ENCODE assay signal across 36 cellular contexts in the genomic region with DNA sequence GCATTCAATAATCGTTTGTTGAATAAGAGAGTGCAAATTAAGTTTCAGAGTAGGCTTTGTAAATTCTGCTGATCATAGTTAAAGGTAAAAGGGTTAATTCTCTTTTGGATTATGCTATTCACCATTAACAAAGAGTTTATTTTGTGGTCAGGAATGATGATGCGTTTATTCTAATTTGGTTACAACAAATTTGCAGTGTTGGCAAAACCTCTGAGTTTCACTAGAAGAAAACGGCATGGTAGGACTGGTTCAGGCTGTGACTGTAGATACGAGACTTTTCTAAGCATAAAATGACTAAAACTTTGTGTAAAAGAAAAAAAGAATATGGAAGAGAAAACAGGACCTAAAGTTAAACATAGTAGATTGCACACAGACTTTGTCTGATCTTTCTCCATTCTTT.
"Had no signal": no experiment of that assay in that cellular context is flagged by ENCODE, and none has a peak within 500 bp of the region (broad histone marks: within the 10 kb centered on the region; RNA-seq: fewer than 3 reads in every experiment).

No MANE protein-coding gene starts in this region.

- ATAC-seq: activated CD4-positive, alpha-beta T cell treated with anti-CD3 and anti-CD28 coated beads for 36 hours; activated CD4-positive, CD25-positive, alpha-beta regulatory T cell treated with anti-CD3 and anti-CD28 coated beads, Interleukin-2, amount 50 U/mL, for 24 hours; activated CD8-positive, alpha-beta memory T cell treated with anti-CD3 and anti-CD28 coated beads, Interleukin-2, amount 10 ng/mL, durations not matched to agents 7 days and 5 days; activated CD8-positive, alpha-beta T cell treated with anti-CD3 and anti-CD28 coated beads, Interleukin-2, amount 10 ng/mL, durations not matched to agents 7 days and 5 days; activated naive CD8-positive, alpha-beta T cell treated with anti-CD3 and anti-CD28 coated beads, Interleukin-2, amount 50 U/mL, for 24 hours had no signal

- H3K27me3 Mint-ChIP-seq: activated CD4-positive, alpha-beta memory T cell treated with anti-CD3 and anti-CD28 coated beads, Interleukin-2, amount 10 ng/mL, durations not matched to agents 7 days and 5 days; activated CD8-positive, alpha-beta memory T cell treated with anti-CD3 and anti-CD28 coated beads, Interleukin-2, amount 10 ng/mL, durations not matched to agents 7 days and 5 days; activated naive CD8-positive, alpha-beta T cell treated with anti-CD3 and anti-CD28 coated beads, Interleukin-2, amount 10 ng/mL, durations not matched to agents 7 days and 5 days; activated T-cell treated with anti-CD3 and anti-CD28 coated beads, Interleukin-2, amount 50 U/mL, for 24 hours; brain had no signal

- H3K9me3 Mint-ChIP-seq: activated CD4-positive, alpha-beta memory T cell treated with anti-CD3 and anti-CD28 coated beads, Interleukin-2, amount 10 ng/mL, durations not matched to agents 7 days and 5 days; activated CD4-positive, alpha-beta T cell treated with anti-CD3 and anti-CD28 coated beads, Interleukin-2, amount 10 ng/mL, durations not matched to agents 7 days and 5 days; activated naive CD4-positive, alpha-beta T cell treated with anti-CD3 and anti-CD28 coated beads for 36 hours; activated naive CD8-positive, alpha-beta T cell treated with anti-CD3 and anti-CD28 coated beads, Interleukin-2, amount 10 ng/mL, durations not matched to agents 7 days and 5 days; activated naive CD8-positive, alpha-beta T cell treated with anti-CD3 and anti-CD28 coated beads, Interleukin-2, amount 50 U/mL, for 24 hours; activated T-cell treated with anti-CD3 and anti-CD28 coated beads, Interleukin-2, amount 50 U/mL, for 24 hours; T-helper 1 cell treated with Interleukin-12 subunit alpha and Interleukin-12 subunit beta and Interleukin-4 antibody, amounts not matched to agents 30 μg/mL and 1 μg/mL, for 36 hours had no signal

- H3K36me3 Mint-ChIP-seq: activated CD8-positive, alpha-beta memory T cell treated with anti-CD3 and anti-CD28 coated beads, Interleukin-2, amount 10 ng/mL, durations not matched to agents 7 days and 5 days; activated naive CD8-positive, alpha-beta T cell; activated naive CD8-positive, alpha-beta T cell treated with anti-CD3 and anti-CD28 coated beads, Interleukin-2, amount 10 ng/mL, durations not matched to agents 7 days and 5 days; brain had no signal

- H3K4me1 ChIP-seq: ascending aorta had no signal

- H3K27me3 ChIP-seq: ascending aorta, cardiac muscle cell had no signal

- H3K27ac ChIP-seq: ascending aorta, cardiac muscle cell, VCaP had no signal

- H3K4me3 ChIP-seq: ascending aorta, cardiac muscle cell had no signal

- H3K4me1 Mint-ChIP-seq: activated CD4-positive, alpha-beta memory T cell treated with anti-CD3 and anti-CD28 coated beads, Interleukin-2, amount 10 ng/mL, durations not matched to agents 7 days and 5 days; activated CD4-positive, alpha-beta T cell treated with anti-CD3 and anti-CD28 coated beads for 36 hours; activated CD4-positive, alpha-beta T cell treated with anti-CD3 and anti-CD28 coated beads, Interleukin-2, amount 10 ng/mL, durations not matched to agents 7 days and 5 days; activated CD8-positive, alpha-beta memory T cell treated with anti-CD3 and anti-CD28 coated beads, Interleukin-2, amount 10 ng/mL, durations not matched to agents 7 days and 5 days; activated naive CD8-positive, alpha-beta T cell treated with anti-CD3 and anti-CD28 coated beads, Interleukin-2, amount 10 ng/mL, durations not matched to agents 7 days and 5 days; activated naive CD8-positive, alpha-beta T cell treated with anti-CD3 and anti-CD28 coated beads, Interleukin-2, amount 50 U/mL, for 24 hours; central memory CD8-positive, alpha-beta T cell had no signal

- H3K9me3 ChIP-seq: ascending aorta had no signal

- H3K36me3 ChIP-seq: ascending aorta, cardiac muscle cell had no signal

- DNase-seq: activated CD4-positive, alpha-beta memory T cell treated with anti-CD3 and anti-CD28 coated beads, Interleukin-2, amount 10 ng/mL, durations not matched to agents 7 days and 5 days; activated CD4-positive, alpha-beta T cell treated with anti-CD3 and anti-CD28 coated beads for 1 hour; activated CD4-positive, alpha-beta T cell treated with anti-CD3 and anti-CD28 coated beads for 36 hours; activated CD4-positive, alpha-beta T cell treated with anti-CD3 and anti-CD28 coated beads for 48 hours; activated CD4-positive, alpha-beta T cell treated with anti-CD3 and anti-CD28 coated beads, Interleukin-2, amount 10 ng/mL, durations not matched to agents 7 days and 5 days; activated CD4-positive, alpha-beta T cell treated with anti-CD3 and anti-CD28 coated beads, Interleukin-2, amount 50 U/mL, for 48 hours; activated CD4-positive, CD25-positive, alpha-beta regulatory T cell; activated CD8-positive, alpha-beta memory T cell treated with anti-CD3 and anti-CD28 coated beads for 24 hours; activated CD8-positive, alpha-beta memory T cell treated with anti-CD3 and anti-CD28 coated beads, Interleukin-2, amount 10 ng/mL, durations not matched to agents 7 days and 5 days; activated CD8-positive, alpha-beta memory T cell treated with anti-CD3 and anti-CD28 coated beads, Interleukin-2, amount 50 U/mL, for 48 hours; activated CD8-positive, alpha-beta T cell treated with anti-CD3 and anti-CD28 coated beads, Interleukin-2, amount 10 ng/mL, durations not matched to agents 7 days and 5 days; activated effector memory CD4-positive, alpha-beta T cell treated with Interleukin-2 at 50 U/mL for 16 hours; activated gamma-delta T cell; activated naive CD4-positive, alpha-beta T cell treated with anti-CD3 and anti-CD28 coated beads for 36 hours; activated naive CD4-positive, alpha-beta T cell treated with anti-CD3 and anti-CD28 coated beads, Interleukin-2, amount 50 U/mL, for 16 hours; activated naive CD8-positive, alpha-beta T cell treated with anti-CD3 and anti-CD28 coated beads, Interleukin-2, amount 10 ng/mL, durations not matched to agents 7 days and 5 days; activated naive CD8-positive, alpha-beta T cell treated with anti-CD3 and anti-CD28 coated beads, Interleukin-2, amount 50 U/mL, for 24 hours; activated T-cell treated with anti-CD3 and anti-CD28 coated beads, Interleukin-2, amount 50 U/mL, for 24 hours; activated T-cell treated with anti-CD3 and anti-CD28 coated beads, Interleukin-2, amount 50 U/mL, for 48 hours; amygdala; anterior cingulate cortex; caudate nucleus; cerebellar nuclear complex; T-helper 1 cell; T-helper 2 cell; T-helper 9 cell had no signal

- H3K4me3 Mint-ChIP-seq: activated CD4-positive, alpha-beta memory T cell treated with anti-CD3 and anti-CD28 coated beads, Interleukin-2, amount 10 ng/mL, durations not matched to agents 7 days and 5 days; activated CD4-positive, alpha-beta T cell treated with anti-CD3 and anti-CD28 coated beads for 36 hours; activated CD4-positive, alpha-beta T cell treated with anti-CD3 and anti-CD28 coated beads, Interleukin-2, amount 10 ng/mL, durations not matched to agents 7 days and 5 days; activated CD8-positive, alpha-beta memory T cell treated with anti-CD3 and anti-CD28 coated beads, Interleukin-2, amount 10 ng/mL, durations not matched to agents 7 days and 5 days; activated CD8-positive, alpha-beta T cell treated with anti-CD3 and anti-CD28 coated beads, Interleukin-2, amount 10 ng/mL, durations not matched to agents 7 days and 5 days; activated naive CD4-positive, alpha-beta T cell treated with anti-CD3 and anti-CD28 coated beads for 36 hours; activated naive CD8-positive, alpha-beta T cell; activated naive CD8-positive, alpha-beta T cell treated with anti-CD3 and anti-CD28 coated beads, Interleukin-2, amount 10 ng/mL, durations not matched to agents 7 days and 5 days; activated naive CD8-positive, alpha-beta T cell treated with anti-CD3 and anti-CD28 coated beads, Interleukin-2, amount 50 U/mL, for 24 hours; activated T-cell treated with anti-CD3 and anti-CD28 coated beads, Interleukin-2, amount 50 U/mL, for 24 hours; brain; central memory CD8-positive, alpha-beta T cell; T-helper 1 cell treated with Interleukin-12 subunit alpha and Interleukin-12 subunit beta and Interleukin-4 antibody, amounts not matched to agents 30 μg/mL and 1 μg/mL, for 36 hours; T-helper 2 cell treated with Interferon-gamma antibody and Interleukin-4, amounts not matched to agents 5 μg/mL and 100 μg/mL, for 36 hours had no signal

- H3K27ac Mint-ChIP-seq: activated CD4-positive, alpha-beta memory T cell treated with anti-CD3 and anti-CD28 coated beads, Interleukin-2, amount 10 ng/mL, durations not matched to agents 7 days and 5 days; activated CD4-positive, alpha-beta T cell treated with anti-CD3 and anti-CD28 coated beads for 36 hours; activated CD4-positive, alpha-beta T cell treated with anti-CD3 and anti-CD28 coated beads, Interleukin-2, amount 10 ng/mL, durations not matched to agents 7 days and 5 days; activated CD8-positive, alpha-beta memory T cell treated with anti-CD3 and anti-CD28 coated beads, Interleukin-2, amount 10 ng/mL, durations not matched to agents 7 days and 5 days; activated CD8-positive, alpha-beta T cell treated with anti-CD3 and anti-CD28 coated beads, Interleukin-2, amount 10 ng/mL, durations not matched to agents 7 days and 5 days; activated naive CD4-positive, alpha-beta T cell treated with anti-CD3 and anti-CD28 coated beads for 36 hours; activated naive CD8-positive, alpha-beta T cell; activated naive CD8-positive, alpha-beta T cell treated with anti-CD3 and anti-CD28 coated beads, Interleukin-2, amount 10 ng/mL, durations not matched to agents 7 days and 5 days; activated naive CD8-positive, alpha-beta T cell treated with anti-CD3 and anti-CD28 coated beads, Interleukin-2, amount 50 U/mL, for 24 hours; activated T-cell treated with anti-CD3 and anti-CD28 coated beads, Interleukin-2, amount 50 U/mL, for 24 hours; activated T-helper 2 cell treated with anti-CD3 and anti-CD28 coated beads, Interferon-gamma antibody, Interleukin-2, Interleukin-4, amounts not matched to agents 10 μg/mL and 5 μg/mL and 100 μg/mL, durations not matched to agents 14 hours and 24 hours and 36 hours; brain; T-helper 1 cell treated with Interleukin-12 subunit alpha and Interleukin-12 subunit beta and Interleukin-4 antibody, amounts not matched to agents 30 μg/mL and 1 μg/mL, for 36 hours; T-helper 2 cell treated with Interferon-gamma antibody and Interleukin-4, amounts not matched to agents 5 μg/mL and 100 μg/mL, for 36 hours had no signal
